In genomic region chr17:72122668-72123495, GRCh38 we compare ENCODE assay signal across 8 cellular contexts. TPM values are rescaled to one million over a fixed set of nuclear protein-coding genes. Genes with fewer than 3 reads are reported as not detected.
DNase-seq lines count a peak whose midpoint lies in the region; ATAC-seq and TF ChIP-seq lines count a peak whose summit lies in the region.

No MANE protein-coding gene starts in this region.

- H3K9me3 ChIP-seq in SK-N-SH, result no peaks in the 10 kb centered on the region
- no peaks in the 10 kb centered on the region for H3K9me3 ChIP-seq in heart right ventricle

- in situ Hi-C loops in GM13977 (cut with MboI; ENCODE audit: low pct_unique_long_range_greater_than_20kb, low sequenced_read_pairs, unreplicated experiment), result loop anchor here (25.0 kb wide), 1 partner anchor 414 kb away; no protein-coding TSS in a partner anchor

- POLR2A ChIA-PET in SK-N-SH (lab: Yijun Ruan, JAX), result no interaction called here

- DNase-seq in GM13977 (ENCODE audit: low spot score) (peak; percentile 68), SK-N-SH (peak; percentile 72), heart right ventricle (peak in 1 of 2 donors; percentile 29), skeletal muscle cell (ENCODE audit: low read depth) (no peak), mucosa of gallbladder (ENCODE audit: low spot score) (no peak), DMS 273 (lab: John Stamatoyannopoulos, UW; ENCODE audit: unreplicated experiment) (no peak)

- no peak overlapping the region for H2AFZ ChIP-seq in SK-N-SH (ENCODE audit: low read depth)

- H3K9me2 ChIP-seq in SK-N-SH, result no peaks in the 10 kb centered on the region

- ATAC-seq in heart right ventricle (no peak), GM18907 (IDR thresholded peaks at IDR 0.05; ENCODE audit: unreplicated experiment) (no peak), HG03439 (IDR thresholded peaks at IDR 0.05; ENCODE audit: unreplicated experiment) (no peak)

- H3K27ac ChIP-seq in SK-N-SH (ENCODE audit: low read depth in 2 of 2, low read length in 1 of 2) (peak overlapping the region in 1 of 2 experiments; percentile 90; a peak in 1 of 4 replicates), heart right ventricle (peak overlapping the region in 9 of 10 donors; percentile 30 to 94 (median 82))

- 36% methylated on average over 53 of the region's 55 CpGs for WGBS in SK-N-SH (ENCODE audit: low lambda C conversion rate)
- WGBS in heart right ventricle, 2 donors, result 9 to 11% methylated on average over 51 to 55 of the region's 55 CpGs

- H3K4me3 ChIP-seq in SK-N-SH (ENCODE audit: low read depth in 2 of 2, low read length in 1 of 2), result peak overlapping the region; percentile 82 to 99
- peak overlapping the region; percentile 37 to 85 (median 72) for H3K4me3 ChIP-seq in heart right ventricle
- peak overlapping the region; percentile 73 for H3K4me3 ChIP-seq in skeletal muscle cell (ENCODE audit: low read depth, low read length)

- TF ChIP-seq RAD21 in SK-N-SH (IDR thresholded peaks at IDR 0.05; ENCODE audit: low read length), result no peak

- H3K36me3 ChIP-seq in SK-N-SH (replicated peaks in 1 of 2; ENCODE audit: control insufficient read depth in 1 of 2, insufficient read depth in 2 of 2, low read length in 1 of 2) (peaks cover 8 to 29% of the 10 kb centered on the region in 2 experiments), heart right ventricle (peaks cover 0 to 26% (median 0%) of the 10 kb centered on the region in 9 donors)

- peaks cover 45% of the 10 kb centered on the region for H3K79me2 ChIP-seq in SK-N-SH (ENCODE audit: insufficient read depth)

- peaks cover 42% of the 10 kb centered on the region for H3F3A ChIP-seq in SK-N-SH (replicated peaks; ENCODE audit: insufficient read depth)

- H3K4me2 ChIP-seq in SK-N-SH, result peak overlapping the region; percentile 89

- no peak for TF ChIP-seq CTCF in GM13977 (IDR thresholded peaks at IDR 0.05; ENCODE audit: extremely low read depth, insufficient read depth, missing control alignments)
- TF ChIP-seq CTCF in SK-N-SH (IDR thresholded peaks at IDR 0.05), result no peak
- TF ChIP-seq CTCF in heart right ventricle (IDR thresholded peaks at IDR 0.05), result no peak

- peaks cover 24% of the 10 kb centered on the region for H4K20me1 ChIP-seq in SK-N-SH (ENCODE audit: insufficient read depth)

- CTCF ChIA-PET in SK-N-SH (lab: Yijun Ruan, JAX), result interaction anchor here (1.1 to 7.7 kb wide), 5 partner anchors 12 to 1356 kb away, joined by 3 to 69 read pairs (median 23); no protein-coding TSS in a partner anchor

- intact Hi-C loops in heart right ventricle (cut with DNase I), result loop anchor here in 6 of 10 donors (5.0 to 10.0 kb wide), 10 partner anchors 44 to 422 kb away; no protein-coding TSS in a partner anchor

- H3K27me3 ChIP-seq in SK-N-SH (ENCODE audit: insufficient read depth) (no peaks in the 10 kb centered on the region), heart right ventricle (peaks cover 0 to 75% (median 61%) of the 10 kb centered on the region in 7 donors)

- H3K4me1 ChIP-seq in SK-N-SH (ENCODE audit: control insufficient read depth in 1 of 2, insufficient read depth in 2 of 2, low read depth in 1 of 2, low read length in 1 of 2) (peaks cover 34 to 49% of the 10 kb centered on the region in 2 experiments), heart right ventricle (peaks cover 0 to 62% (median 39%) of the 10 kb centered on the region in 9 donors)

- H3K9ac ChIP-seq in SK-N-SH, result peak overlapping the region; percentile 90

- TF ChIP-seq EP300 in SK-N-SH (IDR thresholded peaks at IDR 0.05; ENCODE audit: borderline replicate concordance in 1 of 2, low read depth in 1 of 2, low read length in 1 of 2), result no peak

TF ChIP-seq in SK-N-SH, 30 proteins besides CTCF, POLR2A, EP300 and RAD21:
- no peak for TF ChIP-seq REST (IDR thresholded peaks at IDR 0.05; ENCODE audit: low read depth, low read length)
- 0 out of 2 replicates have a peak, but pooled peaks have one; percentile 19 for TF ChIP-seq MAX (IDR thresholded peaks at IDR 0.05; ENCODE audit: low read depth)
- 0 out of 2 replicates have a peak, but pooled peaks have one; percentile 12 for TF ChIP-seq FOXJ3 (CRISPR knock-in tag; IDR thresholded peaks at IDR 0.05)
- TF ChIP-seq SMC3 (IDR thresholded peaks at IDR 0.05; ENCODE audit: low read depth, low read length), result 0 out of 2 replicates have a peak, but pooled peaks have one; percentile 18
- no peak for TF ChIP-seq NRF1 (IDR thresholded peaks at IDR 0.05; ENCODE audit: low read depth, low read length)
- TF ChIP-seq YY1 (IDR thresholded peaks at IDR 0.05; ENCODE audit: low read depth), result peak; percentile 58; the same call in 1 of the 2 replicates

RNA-seq across cellular contexts. Expression of gene SOX9, which starts 2.1 kb away (rescaled TPM):
- 20.2 and 35.3 TPM in 2 replicates for polyA plus RNA-seq in SK-N-SH (2012; rRNA removed)
- 22.4 and 23.4 TPM in 2 replicates for polyA plus RNA-seq in SK-N-SH (2012; cell fraction: cytosol; rRNA removed)
- 66.1 and 69.3 TPM in 2 replicates for polyA plus RNA-seq in SK-N-SH (2012; cell fraction: nucleus; rRNA removed)
- 10 to 100 TPM in 8 of 10 donors, 1 to 10 TPM in 2; 7.9 to 25.7 (median 12.8) TPM for total RNA-seq in heart right ventricle
- 10 to 100 TPM in 1 of 2 donors, 1 to 10 TPM in 1; 5.0 to 16.1 TPM for polyA plus RNA-seq in heart right ventricle
- total RNA-seq in mucosa of gallbladder, result 67.0 TPM

Comparison
In these comparisons a context has a peak if more than half of its experiments do, and no peak if none do; other contexts are left out.
1. DNase-seq: peak in GM13977 (single experiment) and SK-N-SH (single experiment); none in skeletal muscle cell (single experiment), mucosa of gallbladder (single experiment) and DMS 273 (single experiment).
2. Peak in every context shown above with its lines, with median percentiles within 50 percentile points of each other: H3K4me3 ChIP-seq.